16 cellular contexts compared by ENCODE assay signal in the genomic region with DNA sequence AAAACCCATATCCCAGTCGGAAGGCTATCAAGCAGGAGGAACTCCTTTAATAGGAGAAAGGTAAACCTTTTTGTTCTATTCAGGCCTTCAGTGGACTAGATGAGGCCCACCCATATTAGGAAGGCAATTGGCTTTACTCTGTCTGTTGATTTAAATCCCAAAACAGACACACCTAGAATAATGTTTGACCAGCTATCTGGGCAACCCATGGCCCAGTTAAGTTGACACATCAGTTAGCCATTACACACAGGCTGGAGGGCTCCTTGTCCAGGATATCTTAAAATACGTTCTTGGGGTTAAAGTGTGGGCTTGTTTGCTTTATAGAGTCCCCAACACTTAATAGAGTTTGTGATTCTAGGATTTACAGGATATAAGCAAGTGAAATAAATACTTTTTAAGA.
"Had no signal": no experiment of that assay in that cellular context is flagged by ENCODE, and none has a peak within 500 bp of the region (broad histone marks: within the 10 kb centered on the region; RNA-seq: fewer than 3 reads in every experiment).

No MANE protein-coding gene starts in this region.

- DNase-seq: IMR-90, NCI-H1092 treated with DMSO at 0.1 percent for 48 hours, NCI-H1436, NCI-H2029, NCI-H2081 treated with DMSO at 0.1 percent for 48 hours, NCI-H2171, NCI-H226, NCI-H446, NCI-H510A, NCI-H524 treated with DMSO at 0.1 percent for 48 hours, NCI-H69, NCI-H774, Right ventricle myocardium superior, SIG-M5 had no signal

- H3K9me3 ChIP-seq: SK-N-SH had no signal

- H3K27ac ChIP-seq: KMS-11 had no signal
